1 cellular context compared by ENCODE assay signal in genomic region chr2:130198343-130198742, GRCh38.
TF ChIP-seq lines count a peak whose summit lies in the region.

TSS of gene TUBA3E (minus strand) at chr2:130198439. CDS start at chr2:130198360, 79 bp downstream.

TF ChIP-seq in GM23338, 12 proteins besides CTCF, POLR2A, EP300 and RAD21 (continued from another document):
- TF ChIP-seq ZNF462 (CRISPR knock-in tag; IDR thresholded peaks at IDR 0.05), result no peak
- no peak for TF ChIP-seq REST (IDR thresholded peaks at IDR 0.05; ENCODE audit: unreplicated experiment)
- no peak for TF ChIP-seq NANOG (IDR thresholded peaks at IDR 0.05; ENCODE audit: borderline replicate concordance)
